Comparison of ENCODE assay signal across 17 cellular contexts in genomic region chr5:58481066-58481676, GRCh38. TPM values are rescaled to one million over a fixed set of nuclear protein-coding genes. Genes with fewer than 3 reads are reported as not detected.
A peak's percentile ranks its signal among the peaks of the same experiment; 100 is the strongest.
DNase-seq lines count a peak whose midpoint lies in the region; ATAC-seq, FAIRE-seq and TF ChIP-seq lines count a peak whose summit lies in the region.
"Had no signal": no experiment of that assay in that cellular context is flagged by ENCODE, and none has a peak within 500 bp of the region (broad histone marks: within the 10 kb centered on the region; RNA-seq: fewer than 3 reads in every experiment).

No MANE protein-coding gene starts in this region.

- H2AFZ ChIP-seq in astrocyte (ENCODE audit: low read depth, low read length) (peak overlapping the region; percentile 18), neural cell (ENCODE audit: low read depth, low read length) (no peak overlapping the region)

- no peak for DNase-seq in stimulated activated naive CD8-positive, alpha-beta T cell treated with anti-CD3 and anti-CD28 coated beads, Interleukin-15, amount 100 ng/mL, for 72 hours
- DNase-seq in stimulated activated naive CD8-positive, alpha-beta T cell treated with anti-CD3 and anti-CD28 coated beads, Interleukin-15, Interleukin-2, amounts not matched to agents 100 U/mL and 50 U/mL, for 24 hours: no peak
- DNase-seq in astrocyte (ENCODE audit: low read depth) (no peak), head of caudate nucleus (no peak), NCI-H510A treated with DMSO at 0.1 percent for 48 hours (lab: John Stamatoyannopoulos, UW) (no peak)
- no peak for DNase-seq in naive thymus-derived CD4-positive, alpha-beta T cell
- DNase-seq: 8988T; ACHN; C1 segment of cervical spinal cord; CD4-positive, alpha-beta T cell; DMS79; GOT3; HCEC 1CT had no signal

- CTCF ChIA-PET in naive thymus-derived CD4-positive, alpha-beta T cell (lab: Charles Lee): no interaction called here

- H3K9me3 Mint-ChIP-seq in stimulated activated naive CD8-positive, alpha-beta T cell treated with anti-CD3 and anti-CD28 coated beads, Interleukin-15, amount 100 ng/mL, for 72 hours: peaks cover 0 to under 1% of the 10 kb centered on the region in 2 donors
- no peaks in the 10 kb centered on the region for H3K9me3 Mint-ChIP-seq in astrocyte (ENCODE audit: unreplicated experiment)
- H3K9me3 Mint-ChIP-seq in naive thymus-derived CD4-positive, alpha-beta T cell: peaks cover 0 to 1% (median 0%) of the 10 kb centered on the region in 11 donors
- H3K9me3 Mint-ChIP-seq: CD4-positive, alpha-beta T cell had no signal

- TF ChIP-seq EP300 in neural cell (conservative IDR thresholded peaks at IDR 0.05; ENCODE audit: poor library complexity, severe bottlenecking): peak; percentile 87

- H3K9me2 ChIP-seq in neural cell (ENCODE audit: insufficient read depth, low read length): no peaks in the 10 kb centered on the region

- H3K4me2 ChIP-seq in astrocyte (ENCODE audit: low read length): no peak overlapping the region
- no peak overlapping the region for H3K4me2 ChIP-seq in neural cell (ENCODE audit: low read length)

- POLR2A ChIA-PET in naive thymus-derived CD4-positive, alpha-beta T cell (lab: Charles Lee): no interaction called here

- H3K79me2 ChIP-seq in astrocyte (ENCODE audit: insufficient read depth, low read length) (no peaks in the 10 kb centered on the region), neural cell (replicated peaks; ENCODE audit: insufficient read depth, low read length) (no peaks in the 10 kb centered on the region)

- H3K36me3 ChIP-seq in astrocyte (ENCODE audit: insufficient read depth, low read length): no peaks in the 10 kb centered on the region
- H3K36me3 ChIP-seq in neural cell (ENCODE audit: insufficient read depth, low read length): no peaks in the 10 kb centered on the region
- no peaks in the 10 kb centered on the region for H3K36me3 ChIP-seq in naive thymus-derived CD4-positive, alpha-beta T cell (ENCODE audit: control insufficient read depth in 2 of 3, insufficient read depth in 3 of 3, low read length in 3 of 3)

- H3K4me1 Mint-ChIP-seq in stimulated activated naive CD8-positive, alpha-beta T cell treated with anti-CD3 and anti-CD28 coated beads, Interleukin-15, amount 100 ng/mL, for 72 hours: no peaks in the 10 kb centered on the region
- H3K4me1 Mint-ChIP-seq in astrocyte (ENCODE audit: low read depth, unreplicated experiment): peaks cover 5% of the 10 kb centered on the region
- H3K4me1 Mint-ChIP-seq in naive thymus-derived CD4-positive, alpha-beta T cell: peaks cover 0 to 5% (median 0%) of the 10 kb centered on the region in 7 donors

- H3K9me3 ChIP-seq in astrocyte (ENCODE audit: insufficient read depth, low read depth, low read length): peaks cover 6% of the 10 kb centered on the region
- H3K9me3 ChIP-seq in neural cell (ENCODE audit: low read length): no peaks in the 10 kb centered on the region
- H3K9me3 ChIP-seq in naive thymus-derived CD4-positive, alpha-beta T cell (ENCODE audit: control insufficient read depth in 2 of 3, low read length in 3 of 3): no peaks in the 10 kb centered on the region

- no peak overlapping the region for H3K27ac ChIP-seq in astrocyte (ENCODE audit: low read depth, low read length)
- no peak overlapping the region for H3K27ac ChIP-seq in neural cell (ENCODE audit: low read length)
- no peak overlapping the region for H3K27ac ChIP-seq in naive thymus-derived CD4-positive, alpha-beta T cell (ENCODE audit: low read depth, low read length)

- no peaks in the 10 kb centered on the region for H3F3A ChIP-seq in neural cell (ENCODE audit: insufficient read depth, low read length, poor library complexity, severe bottlenecking)

- no peaks in the 10 kb centered on the region for H3K27me3 Mint-ChIP-seq in stimulated activated naive CD8-positive, alpha-beta T cell treated with anti-CD3 and anti-CD28 coated beads, Interleukin-15, amount 100 ng/mL, for 72 hours
- H3K27me3 Mint-ChIP-seq in astrocyte (ENCODE audit: low read depth, unreplicated experiment): no peaks in the 10 kb centered on the region
- H3K27me3 Mint-ChIP-seq in naive thymus-derived CD4-positive, alpha-beta T cell: peaks cover under 1 to 9% (median 1%) of the 10 kb centered on the region in 5 donors
- H3K27me3 Mint-ChIP-seq: CD4-positive, alpha-beta T cell had no signal

- no peak for FAIRE-seq in astrocyte (lab: Jason Lieb, UNC)
- FAIRE-seq: GM12892 had no signal

- no peaks in the 10 kb centered on the region for H3K36me3 Mint-ChIP-seq in astrocyte (ENCODE audit: low read depth, unreplicated experiment)
- peaks cover 0 to under 1% (median 0%) of the 10 kb centered on the region in 5 donors for H3K36me3 Mint-ChIP-seq in naive thymus-derived CD4-positive, alpha-beta T cell

- H3K27ac Mint-ChIP-seq in stimulated activated naive CD8-positive, alpha-beta T cell treated with anti-CD3 and anti-CD28 coated beads, Interleukin-15, amount 100 ng/mL, for 72 hours: no peak overlapping the region
- H3K27ac Mint-ChIP-seq in astrocyte (ENCODE audit: unreplicated experiment): no peak overlapping the region
- no peak overlapping the region for H3K27ac Mint-ChIP-seq in naive thymus-derived CD4-positive, alpha-beta T cell
- H3K27ac Mint-ChIP-seq: CD4-positive, alpha-beta T cell had no signal

- intact Hi-C loops in head of caudate nucleus (cut with DNase I): no loop called here
- intact Hi-C loops in naive thymus-derived CD4-positive, alpha-beta T cell (cut with micrococcal nuclease): no loop called here

- H3K9ac ChIP-seq in astrocyte (ENCODE audit: low read length): no peak overlapping the region
- no peak overlapping the region for H3K9ac ChIP-seq in neural cell (ENCODE audit: low read length)

- H3K4me1 ChIP-seq in astrocyte (ENCODE audit: insufficient read depth, low read length): no peaks in the 10 kb centered on the region
- H3K4me1 ChIP-seq in naive thymus-derived CD4-positive, alpha-beta T cell (ENCODE audit: control insufficient read depth in 2 of 2, insufficient read depth in 2 of 2, low read length in 2 of 2): no peaks in the 10 kb centered on the region

- TF ChIP-seq RAD21 in neural cell (conservative IDR thresholded peaks at IDR 0.05): no peak

- peak; percentile 28 for ATAC-seq in stimulated activated naive CD8-positive, alpha-beta T cell treated with anti-CD3 and anti-CD28 coated beads, Interleukin-15, amount 100 ng/mL, for 72 hours
- no peak for ATAC-seq in stimulated activated naive CD8-positive, alpha-beta T cell treated with anti-CD3 and anti-CD28 coated beads, Interleukin-15, Interleukin-2, amounts not matched to agents 100 U/mL and 50 U/mL, for 24 hours
- ATAC-seq in GM21390 (IDR thresholded peaks at IDR 0.05; ENCODE audit: unreplicated experiment): no peak
- ATAC-seq in naive thymus-derived CD4-positive, alpha-beta T cell: no peak

- H3K27me3 ChIP-seq in astrocyte (ENCODE audit: insufficient read depth, low read length) (no peaks in the 10 kb centered on the region), neural cell (ENCODE audit: insufficient read depth, low read depth, low read length) (no peaks in the 10 kb centered on the region)
- H3K27me3 ChIP-seq in naive thymus-derived CD4-positive, alpha-beta T cell (ENCODE audit: control insufficient read depth in 2 of 2, insufficient read depth in 2 of 2, low read length in 2 of 2): no peaks in the 10 kb centered on the region

- H3K4me3 ChIP-seq in astrocyte (ENCODE audit: insufficient read depth, low read depth, low read length) (no peak overlapping the region), neural cell (ENCODE audit: low read length) (no peak overlapping the region)
- no peak overlapping the region for H3K4me3 ChIP-seq in naive thymus-derived CD4-positive, alpha-beta T cell (ENCODE audit: low read length)

- H4K20me1 ChIP-seq in astrocyte (ENCODE audit: insufficient read depth, low read length) (no peaks in the 10 kb centered on the region), neural cell (ENCODE audit: insufficient read depth) (no peaks in the 10 kb centered on the region)

- H3K4me3 Mint-ChIP-seq in stimulated activated naive CD8-positive, alpha-beta T cell treated with anti-CD3 and anti-CD28 coated beads, Interleukin-15, amount 100 ng/mL, for 72 hours: no peak overlapping the region
- H3K4me3 Mint-ChIP-seq in astrocyte (ENCODE audit: unreplicated experiment): no peak overlapping the region
- H3K4me3 Mint-ChIP-seq in naive thymus-derived CD4-positive, alpha-beta T cell: no peak overlapping the region
- H3K4me3 Mint-ChIP-seq: CD4-positive, alpha-beta T cell had no signal

- TF ChIP-seq CTCF in astrocyte (IDR thresholded peaks at IDR 0.05; ENCODE audit: insufficient read depth, low read depth, low read length) (no peak), neural cell (IDR thresholded peaks at IDR 0.05; ENCODE audit: poor library complexity, severe bottlenecking) (no peak)

TF ChIP-seq in neural cell, 6 proteins besides CTCF, POLR2A, EP300 and RAD21:
- TF ChIP-seq EZH2 (IDR thresholded peaks at IDR 0.05; ENCODE audit: borderline replicate concordance, insufficient read depth, low read length, poor library complexity, severe bottlenecking) (no peak), SMC3 (conservative IDR thresholded peaks at IDR 0.05; ENCODE audit: poor library complexity) (no peak), TAF1 (IDR thresholded peaks at IDR 0.05; ENCODE audit: low read depth) (no peak), POLR2AphosphoS5 (IDR thresholded peaks at IDR 0.05) (peak; percentile 50)

RNA-seq across cellular contexts. Expression of gene GAPT, which starts 10.1 kb away (rescaled TPM):
- total RNA-seq in astrocyte: not detected in 2 replicates
- polyA plus RNA-seq in neural cell: not detected in 2 replicates
- not detected in 2 replicates for polyA minus RNA-seq in neural cell
- total RNA-seq in naive thymus-derived CD4-positive, alpha-beta T cell: 10 to 100 TPM in 1 of 5 experiments, 1 to 10 TPM in 1, under 1 TPM in 2, not detected in 1; 0.57 to 11.7 (median 1.5) TPM
- under 1 TPM; 0.54 to 0.97 TPM for polyA plus RNA-seq in naive thymus-derived CD4-positive, alpha-beta T cell
- total RNA-seq: CD4-positive, alpha-beta T cell; G401 had no signal

RNA-seq across cellular contexts. Expression of gene PLK2, which starts 21.3 kb away (rescaled TPM):
- 260 and 368 TPM in 2 replicates for total RNA-seq in astrocyte
- polyA plus RNA-seq in neural cell: 309 and 385 TPM in 2 replicates
- 800 and 993 TPM in 2 replicates for polyA minus RNA-seq in neural cell
- 10 to 100 TPM in 2 of 5 experiments, 1 to 10 TPM in 3; 5.7 to 29.5 (median 9.3) TPM for total RNA-seq in naive thymus-derived CD4-positive, alpha-beta T cell
- 1 to 10 TPM in 1 of 2 donors, under 1 TPM in 1; 0.77 to 2.6 TPM for polyA plus RNA-seq in naive thymus-derived CD4-positive, alpha-beta T cell
